Comparison of ENCODE assay signal across 8 cellular contexts in genomic region chr1:18950415-18951026, GRCh38. TPM values are rescaled to one million over a fixed set of nuclear protein-coding genes. Genes with fewer than 3 reads are reported as not detected.
DNase-seq lines count a peak whose midpoint lies in the region; ATAC-seq and TF ChIP-seq lines count a peak whose summit lies in the region.

No MANE protein-coding gene starts in this region.

- H3K4me3 Mint-ChIP-seq in natural killer cell = peak overlapping the region; percentile 90

- CTCF ChIA-PET in BJ (lab: Yijun Ruan, JAX) = interaction anchor here (1.0 to 7.1 kb wide), 6 partner anchors 9 to 42 kb away, joined by 3 to 57 read pairs (median 3); no protein-coding TSS in a partner anchor

- DNase-seq in BJ (ENCODE audit: low read depth) (no peak), NT2/D1 (ENCODE audit: low read depth, low spot score) (no peak), dermis blood vessel endothelial cell (peak; percentile 40), natural killer cell (no peak), cortex of kidney (lab: John Stamatoyannopoulos, UW) (no peak)

- no peaks in the 10 kb centered on the region for H3K27me3 ChIP-seq in BJ (ENCODE audit: control insufficient read depth, insufficient read depth, low read length)
- peaks cover 4% of the 10 kb centered on the region for H3K27me3 ChIP-seq in NT2/D1 (ENCODE audit: insufficient read depth, insufficient read length)

- H3K27ac Mint-ChIP-seq in natural killer cell = peak overlapping the region; percentile 99 to 100

- H3K27me3 Mint-ChIP-seq in natural killer cell (ENCODE audit: low read depth in 2 of 2) = no peaks in the 10 kb centered on the region

- H3K9me3 Mint-ChIP-seq in natural killer cell = no peaks in the 10 kb centered on the region

- H3K9me3 ChIP-seq in NT2/D1 (ENCODE audit: insufficient read depth, low read length) = no peaks in the 10 kb centered on the region

- ATAC-seq in natural killer cell (peak in 1 of 3 donors; percentile 6), HG02610 (IDR thresholded peaks at IDR 0.05; ENCODE audit: unreplicated experiment) (no peak), HG03175 (IDR thresholded peaks at IDR 0.05; ENCODE audit: unreplicated experiment) (no peak), HG02981 (IDR thresholded peaks at IDR 0.05; ENCODE audit: unreplicated experiment) (no peak)

- H3K36me3 Mint-ChIP-seq in natural killer cell = no peaks in the 10 kb centered on the region

- 0 out of 2 replicates have a peak, but pooled peaks cover 1% of the 10 kb centered on the region for H3K36me3 ChIP-seq in BJ (ENCODE audit: control insufficient read depth, insufficient read depth, low read length)
- H3K36me3 ChIP-seq in NT2/D1 (ENCODE audit: insufficient read depth, insufficient read length, low read length) = peaks cover 25% of the 10 kb centered on the region

- H3K4me1 Mint-ChIP-seq in natural killer cell = peaks cover 90 to 92% of the 10 kb centered on the region in 2 donors

- POLR2A ChIA-PET in BJ (lab: Charles Lee) = interaction anchor here (1.2 kb wide), 1 partner anchor 48 kb away, joined by 3 read pairs; the partner anchor contains the start of gene ALDH4A1

- intact Hi-C loops in natural killer cell (cut with micrococcal nuclease) = no loop called here

- peak overlapping the region; percentile 56 for H3K9ac ChIP-seq in NT2/D1 (ENCODE audit: insufficient read length, low read depth)

- peaks cover 32% of the 10 kb centered on the region for H3K4me1 ChIP-seq in NT2/D1 (ENCODE audit: insufficient read depth, insufficient read length)

- TF ChIP-seq CTCF in BJ (IDR thresholded peaks at IDR 0.05; ENCODE audit: insufficient read depth, low read depth, low read length) = no peak
- no peak for TF ChIP-seq CTCF in natural killer cell (IDR thresholded peaks at IDR 0.05)

- peak overlapping the region; percentile 33 for H3K4me3 ChIP-seq in BJ (ENCODE audit: low read depth, low read length)
- no peak overlapping the region for H3K4me3 ChIP-seq in NT2/D1 (ENCODE audit: insufficient read length, low read depth)

RNA-seq across cellular contexts. Expression of gene IFFO2, which starts 6.0 kb away (rescaled TPM):
- polyA plus RNA-seq in BJ (2011; rRNA removed) = 11.1 and 15.0 TPM in 2 replicates
- polyA minus RNA-seq in BJ (2011; rRNA and poly(A)+ RNA removed) = 18.4 and 24.7 TPM in 2 replicates
- total RNA-seq in dermis blood vessel endothelial cell (10.1 and 12.6 TPM in 2 replicates), natural killer cell (100 to 1,000 TPM in 1 of 3 donors, 10 to 100 TPM in 2; 52.4 to 105 (median 66.5) TPM)

RNA-seq across cellular contexts. Expression of gene ALDH4A1, which starts 48.2 kb away (rescaled TPM):
- 18.1 and 36.6 TPM in 2 replicates for polyA plus RNA-seq in BJ (2011; rRNA removed)
- polyA minus RNA-seq in BJ (2011; rRNA and poly(A)+ RNA removed) = 11.5 and 18.8 TPM in 2 replicates
- total RNA-seq in dermis blood vessel endothelial cell (17.8 and 27.9 TPM in 2 replicates), natural killer cell (1 to 10 TPM; 3.4 to 4.1 (median 3.7) TPM)
